ENCODE assay signal across 1 cellular context in genomic region chr1:214068979-214069378, GRCh38.
TF ChIP-seq lines count a peak whose summit lies in the region.

No MANE protein-coding gene starts in this region.

TF ChIP-seq in HepG2, 621 proteins besides CTCF, POLR2A, EP300 and RAD21 (continued from another document):
- TF ChIP-seq ARID5B (CRISPR knock-in tag; IDR thresholded peaks at IDR 0.05) (peak; percentile 78), NR2F1 (CRISPR knock-in tag; IDR thresholded peaks at IDR 0.05) (0 out of 4 replicates have a peak, but pooled peaks of 1 of the 2 experiments have one; percentile 29), RXRA (CRISPR knock-in tag; IDR thresholded peaks at IDR 0.05) (peak; percentile 78; the same call in 1 of the 2 replicates), HMG20A (CRISPR knock-in tag; IDR thresholded peaks at IDR 0.05; ENCODE audit: borderline replicate concordance) (peak; percentile 63; the same call in 1 of the 2 replicates), FOXP4 (CRISPR knock-in tag; IDR thresholded peaks at IDR 0.05) (peak; percentile 43; the same call in 1 of the 2 replicates), GATAD2A (CRISPR knock-in tag; IDR thresholded peaks at IDR 0.05) (peak; percentile 61), SOX5 (CRISPR knock-in tag; IDR thresholded peaks at IDR 0.05; ENCODE audit: borderline replicate concordance) (peak; percentile 65), BATF2 (CRISPR knock-in tag; IDR thresholded peaks at IDR 0.05) (no peak), ZMYM4 (CRISPR knock-in tag; IDR thresholded peaks at IDR 0.05) (0 out of 2 replicates have a peak, but pooled peaks have one; percentile 36), NFIC (IDR thresholded peaks at IDR 0.05; ENCODE audit: low read length) (peak; percentile 44; the same call in 1 of the 2 replicates), PAXIP1 (CRISPR knock-in tag; conservative IDR thresholded peaks at IDR 0.05) (peak; percentile 40; the same call in 1 of the 2 replicates), NFRKB (IDR thresholded peaks at IDR 0.05) (no peak), ZBTB10 (CRISPR knock-in tag; IDR thresholded peaks at IDR 0.05; ENCODE audit: borderline replicate concordance) (peak; percentile 39; the same call in 1 of the 2 replicates), BCL6 (CRISPR knock-in tag; IDR thresholded peaks at IDR 0.05) (peak; percentile 71; the same call in 1 of the 2 replicates), SALL1 (CRISPR knock-in tag; IDR thresholded peaks at IDR 0.05) (peak; percentile 50; the same call in 1 of the 2 replicates), TEAD3 (CRISPR knock-in tag; optimal IDR thresholded peaks at IDR 0.05; ENCODE audit: borderline replicate concordance) (peak; percentile 43), ZNF776 (CRISPR knock-in tag; IDR thresholded peaks at IDR 0.05) (no peak), ETV5 (CRISPR knock-in tag; IDR thresholded peaks at IDR 0.05; ENCODE audit: borderline replicate concordance) (peak; percentile 55; the same call in 1 of the 2 replicates), SNAI1 (CRISPR knock-in tag; IDR thresholded peaks at IDR 0.05; ENCODE audit: borderline replicate concordance) (no peak)
